In the genomic region with DNA sequence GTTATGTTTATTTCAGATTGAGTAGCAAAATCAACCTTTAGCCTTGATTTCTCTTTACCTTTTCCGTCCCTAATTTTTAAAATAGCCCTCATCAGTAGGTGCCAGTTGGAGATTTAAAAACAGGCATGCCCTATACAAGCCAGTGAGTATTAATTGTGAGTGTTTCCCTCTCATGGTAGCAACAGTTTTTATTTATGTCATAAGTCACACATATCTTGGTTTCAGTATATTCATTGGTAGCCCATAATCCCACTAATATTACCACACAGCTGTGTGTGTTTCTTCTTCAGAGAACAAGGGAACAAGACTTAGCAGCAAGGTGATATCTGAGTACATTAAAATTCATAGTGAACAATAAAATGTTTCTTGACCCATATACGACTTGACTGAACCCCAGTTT, we compare ENCODE assay signal across 32 cellular contexts.
DNase-seq lines count a peak whose midpoint lies in the region; ATAC-seq, FAIRE-seq and TF ChIP-seq lines count a peak whose summit lies in the region.
"Had no signal": no experiment of that assay in that cellular context is flagged by ENCODE, and none has a peak within 500 bp of the region (broad histone marks: within the 10 kb centered on the region; RNA-seq: fewer than 3 reads in every experiment).

No MANE protein-coding gene starts in this region.

- H3K9me3 ChIP-seq in WERI-Rb-1 (ENCODE audit: severe bottlenecking) = no peaks in the 10 kb centered on the region
- H3K9me3 ChIP-seq in K562 (replicated peaks; ENCODE audit: control insufficient read depth, insufficient read depth, low read depth, low read length) = no peaks in the 10 kb centered on the region
- H3K9me3 ChIP-seq: Caco-2, heart left ventricle, prostate gland, suprapubic skin, upper lobe of left lung had no signal

- CTCF ChIA-PET in activated CD4-positive, alpha-beta T cell treated with anti-CD3 and anti-CD28 coated beads for 36 hours (lab: Charles Lee) = interaction anchor here (1.1 kb wide), 1 partner anchor 8 kb away, joined by 3 read pairs; no protein-coding TSS in a partner anchor
- CTCF ChIA-PET in K562 (lab: Yijun Ruan, JAX; ENCODE audit: low intra/inter-chr PET ratio) = no interaction called here

- peak overlapping the region; percentile 37 for H3K27ac Mint-ChIP-seq in activated CD4-positive, alpha-beta T cell treated with anti-CD3 and anti-CD28 coated beads for 36 hours
- H3K27ac Mint-ChIP-seq in stimulated activated memory B cell treated with anti-CD40 and anti-IgM and Interleukin-4, amounts not matched to agents 10 μg/mL and 1 μg/mL and 100 μg/mL, for 72 hours = peak overlapping the region; percentile 28
- H3K27ac Mint-ChIP-seq: dendritic cell treated with granulocyte-macrophage colony-stimulating factor and Interleukin-4, amounts not matched to agents 40 ng/mL and 50 ng/mL, for 4 days; endodermal cell; GM23338; HFFc6; IgD-negative memory B cell had no signal

- H3K9me3 Mint-ChIP-seq in activated CD4-positive, alpha-beta T cell treated with anti-CD3 and anti-CD28 coated beads for 36 hours (ENCODE audit: low read depth) = no peaks in the 10 kb centered on the region
- H3K9me3 Mint-ChIP-seq in stimulated activated memory B cell treated with anti-CD40 and anti-IgM and Interleukin-4, amounts not matched to agents 10 μg/mL and 1 μg/mL and 100 μg/mL, for 72 hours = no peaks in the 10 kb centered on the region
- H3K9me3 Mint-ChIP-seq: dendritic cell treated with granulocyte-macrophage colony-stimulating factor and Interleukin-4, amounts not matched to agents 40 ng/mL and 50 ng/mL, for 4 days; endodermal cell; GM23338; HFFc6; IgD-negative memory B cell had no signal

- no peaks in the 10 kb centered on the region for H3K36me3 Mint-ChIP-seq in activated CD4-positive, alpha-beta T cell treated with anti-CD3 and anti-CD28 coated beads for 36 hours (ENCODE audit: low read depth)
- no peaks in the 10 kb centered on the region for H3K36me3 Mint-ChIP-seq in stimulated activated memory B cell treated with anti-CD40 and anti-IgM and Interleukin-4, amounts not matched to agents 10 μg/mL and 1 μg/mL and 100 μg/mL, for 72 hours

- no peaks in the 10 kb centered on the region for H4K20me1 ChIP-seq in K562 (replicated peaks; ENCODE audit: control insufficient read depth, insufficient read depth, low read length)

- peaks cover 37% of the 10 kb centered on the region for H3K4me1 Mint-ChIP-seq in activated CD4-positive, alpha-beta T cell treated with anti-CD3 and anti-CD28 coated beads for 36 hours
- peaks cover 48% of the 10 kb centered on the region for H3K4me1 Mint-ChIP-seq in stimulated activated memory B cell treated with anti-CD40 and anti-IgM and Interleukin-4, amounts not matched to agents 10 μg/mL and 1 μg/mL and 100 μg/mL, for 72 hours

- TF ChIP-seq CTCF in WERI-Rb-1 (IDR thresholded peaks at IDR 0.05; ENCODE audit: low read depth, low read length) (no peak), K562 (IDR thresholded peaks at IDR 0.05 in 2 of 3, conservative IDR thresholded peaks at IDR 0.05 in 1 of 3; ENCODE audit: insufficient read depth in 2 of 3, low read depth in 1 of 3, low read length in 3 of 3) (no peak), D721Med (IDR thresholded peaks at IDR 0.05; ENCODE audit: insufficient read depth, missing control alignments) (no peak)

- 40% methylated on average over 2 of the region's 2 CpGs for WGBS in K562 (ENCODE audit: insufficient coverage, low coverage, missing lambda C conversion rate)

- DNase-seq in activated CD4-positive, alpha-beta T cell treated with anti-CD3 and anti-CD28 coated beads for 36 hours = no peak
- no peak for DNase-seq in activated CD4-positive, alpha-beta T cell treated with anti-CD3 and anti-CD28 coated beads for 48 hours
- no peak for DNase-seq in WERI-Rb-1
- no peak for DNase-seq in K562 (ENCODE audit: extremely low read depth in 1 of 4, low spot score in 3 of 4)
- no peak for DNase-seq in D721Med (ENCODE audit: insufficient read length, low spot score)
- no peak for DNase-seq in dedifferentiated amniotic fluid mesenchymal stem cell (ENCODE audit: extremely low spot score)
- no peak for DNase-seq in NCI-H82 treated with DMSO at 0.1 percent for 48 hours (lab: John Stamatoyannopoulos, UW; ENCODE audit: unreplicated experiment)
- DNase-seq: activated CD4-positive, CD25-positive, alpha-beta regulatory T cell; Caco-2; central memory CD4-positive, alpha-beta T cell; DMS79; endodermal cell; heart left ventricle; HFFc6; left ventricle myocardium superior; NCI-H1694; NCI-H446 treated with DMSO at 0.1 percent for 48 hours; NCI-H774; SIG-M5; stimulated activated CD4-positive, alpha-beta T cell treated with anti-CD3 and anti-CD28 coated beads, Interleukin-12 subunit alpha, Interleukin-12 subunit beta, amount 100 ng/mL, for 4 hours; stimulated activated CD4-positive, alpha-beta T cell treated with anti-CD3 and anti-CD28 coated beads, Interleukin-2, amount 100 ng/mL, for 48 hours; upper lobe of left lung had no signal

- H2AFZ ChIP-seq in K562 (ENCODE audit: low read depth, low read length) = peak overlapping the region; percentile 90
- H2AFZ ChIP-seq: GM23338 had no signal

- TF ChIP-seq POLR2A in K562 (conservative IDR thresholded peaks at IDR 0.05) = no peak

- no peaks in the 10 kb centered on the region for H3K9me1 ChIP-seq in K562 (ENCODE audit: control insufficient read depth, insufficient read depth, low read length)

- H3K27ac ChIP-seq in WERI-Rb-1 (peak overlapping the region; percentile 33; the same call in 1 of the 2 replicates), K562 (ENCODE audit: extremely low read depth, low read depth, low read length) (peak overlapping the region; percentile 91)
- H3K27ac ChIP-seq: C4-2B, heart left ventricle, prostate gland, suprapubic skin, upper lobe of left lung had no signal

- no peak for TF ChIP-seq RAD21 in K562 (CRISPR knock-in tag; conservative IDR thresholded peaks at IDR 0.05 in 1 of 2, IDR thresholded peaks at IDR 0.05 in 1 of 2)

- no peak overlapping the region for H3K4me3 ChIP-seq in WERI-Rb-1 (ENCODE audit: low read depth, low read length)
- H3K4me3 ChIP-seq in K562 = no peak overlapping the region
- H3K4me3 ChIP-seq: GM23338, heart left ventricle, prostate gland, suprapubic skin, upper lobe of left lung had no signal

- H3K27me3 Mint-ChIP-seq in activated CD4-positive, alpha-beta T cell treated with anti-CD3 and anti-CD28 coated beads for 36 hours = no peaks in the 10 kb centered on the region
- no peaks in the 10 kb centered on the region for H3K27me3 Mint-ChIP-seq in stimulated activated memory B cell treated with anti-CD40 and anti-IgM and Interleukin-4, amounts not matched to agents 10 μg/mL and 1 μg/mL and 100 μg/mL, for 72 hours
- H3K27me3 Mint-ChIP-seq: dendritic cell treated with granulocyte-macrophage colony-stimulating factor and Interleukin-4, amounts not matched to agents 40 ng/mL and 50 ng/mL, for 4 days; IgD-negative memory B cell had no signal

- in situ Hi-C loops in K562 (cut with MboI) = no loop called here

- POLR2A ChIA-PET in activated CD4-positive, alpha-beta T cell treated with anti-CD3 and anti-CD28 coated beads for 36 hours (lab: Charles Lee) = no interaction called here
- POLR2A ChIA-PET in K562 (lab: Yijun Ruan, JAX) = interaction anchor here (1.2 to 1.3 kb wide), 3 partner anchors 12 to 613 kb away, joined by 3 to 4 read pairs (median 3); partner anchors contain the start of gene NRIP1

- no peak for FAIRE-seq in K562 (lab: Jason Lieb, UNC)
- FAIRE-seq in D721Med (lab: Jason Lieb, UNC) = no peak
- FAIRE-seq: G401.6, keratinocyte had no signal

- H3K4me1 ChIP-seq in K562 (replicated peaks in 1 of 2; ENCODE audit: control insufficient read depth in 2 of 2, insufficient read depth in 2 of 2, low read length in 2 of 2) = peaks cover 17 to 54% of the 10 kb centered on the region in 2 experiments
- H3K4me1 ChIP-seq: heart left ventricle, prostate gland, suprapubic skin, upper lobe of left lung had no signal

- no peaks in the 10 kb centered on the region for H3K79me2 ChIP-seq in K562 (ENCODE audit: control insufficient read depth, insufficient read depth, low read length)

- peak overlapping the region; percentile 77; the same call in 1 of the 2 replicates for H3K4me2 ChIP-seq in K562 (ENCODE audit: insufficient read depth, low read length)
- H3K4me2 ChIP-seq: GM23338 had no signal

- H3K36me3 ChIP-seq in WERI-Rb-1 (no peaks in the 10 kb centered on the region), K562 (ENCODE audit: control insufficient read depth, insufficient read depth, low read length) (no peaks in the 10 kb centered on the region)
- H3K36me3 ChIP-seq: heart left ventricle, prostate gland, suprapubic skin, upper lobe of left lung had no signal

- H3K4me3 Mint-ChIP-seq in activated CD4-positive, alpha-beta T cell treated with anti-CD3 and anti-CD28 coated beads for 36 hours = no peak overlapping the region
- no peak overlapping the region for H3K4me3 Mint-ChIP-seq in stimulated activated memory B cell treated with anti-CD40 and anti-IgM and Interleukin-4, amounts not matched to agents 10 μg/mL and 1 μg/mL and 100 μg/mL, for 72 hours
- H3K4me3 Mint-ChIP-seq: dendritic cell treated with granulocyte-macrophage colony-stimulating factor and Interleukin-4, amounts not matched to agents 40 ng/mL and 50 ng/mL, for 4 days; endodermal cell; GM23338; HFFc6 had no signal

- BruUV-seq in K562 (replicated peaks; lab: Mats Ljungman, UMichigan) = no TSS peak

- peak overlapping the region in 1 of 2 experiments; percentile 67; a peak in 2 of 4 replicates for H3K9ac ChIP-seq in K562 (ENCODE audit: insufficient read depth in 1 of 2, low read depth in 2 of 2, low read length in 2 of 2)

- ATAC-seq in activated CD4-positive, alpha-beta T cell treated with anti-CD3 and anti-CD28 coated beads for 36 hours = no peak
- ATAC-seq in K562 = no peak
- no peak for ATAC-seq in stimulated activated memory B cell treated with anti-CD40 and anti-IgM and Interleukin-4, amounts not matched to agents 10 μg/mL and 1 μg/mL and 100 μg/mL, for 72 hours
- ATAC-seq: GM23338, heart left ventricle, left ventricle myocardium superior, sciatic nerve had no signal

- H3K27me3 ChIP-seq in WERI-Rb-1 (ENCODE audit: insufficient read depth, low read depth, severe bottlenecking) (no peaks in the 10 kb centered on the region), K562 (ENCODE audit: control insufficient read depth in 2 of 2, insufficient read depth in 2 of 2, low read length in 2 of 2) (no peaks in the 10 kb centered on the region)
- H3K27me3 ChIP-seq: heart left ventricle, suprapubic skin, upper lobe of left lung had no signal

- intact Hi-C loops in activated CD4-positive, alpha-beta T cell treated with anti-CD3 and anti-CD28 coated beads for 36 hours (cut with DNase I, micrococcal nuclease) = no loop called here
- intact Hi-C loops in K562 (cut with micrococcal nuclease) = loop anchor here (5.0 kb wide), 2 partner anchors 36 to 286 kb away; no protein-coding TSS in a partner anchor

- no peak for TF ChIP-seq EP300 in K562 (IDR thresholded peaks at IDR 0.05; ENCODE audit: low read length)
